Comparison of ENCODE assay signal across 9 cellular contexts in the genomic region with DNA sequence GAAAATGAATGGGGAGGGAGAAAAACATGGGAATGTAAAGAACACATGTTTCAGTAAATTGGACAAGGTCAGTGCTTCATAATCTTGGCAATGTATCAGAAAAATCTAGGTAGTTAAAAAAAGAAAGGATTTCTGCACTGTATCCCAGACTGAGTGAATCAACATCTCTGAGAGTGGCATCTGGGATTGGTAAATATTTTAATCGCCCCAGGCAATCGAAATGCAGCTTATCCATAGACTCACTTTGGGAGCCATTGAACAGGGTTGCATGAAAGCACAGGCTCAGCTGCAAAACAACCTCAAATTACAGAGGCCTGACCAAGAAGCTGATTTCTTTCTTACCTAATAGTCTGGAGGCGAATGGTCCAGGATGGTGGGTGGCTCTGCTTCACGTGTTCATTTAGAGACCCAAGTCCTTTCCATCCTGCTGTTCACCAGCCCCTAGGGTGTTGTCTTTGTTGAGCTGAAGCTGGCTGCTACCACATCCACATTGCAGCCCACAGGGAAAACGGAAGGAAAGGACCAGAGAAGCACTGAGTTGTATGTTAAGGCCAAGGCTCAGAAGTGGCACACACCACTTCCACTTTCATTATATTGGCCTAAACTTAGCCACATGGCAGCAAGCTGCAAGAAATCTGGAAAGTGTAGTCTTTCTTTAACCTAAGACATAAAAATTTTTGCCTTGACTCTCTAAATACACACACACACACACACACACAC.
A peak's percentile ranks its signal among the peaks of the same experiment; 100 is the strongest.
DNase-seq lines count a peak whose midpoint lies in the region; ATAC-seq and TF ChIP-seq lines count a peak whose summit lies in the region.
"Had no signal": no experiment of that assay in that cellular context is flagged by ENCODE, and none has a peak within 500 bp of the region (broad histone marks: within the 10 kb centered on the region; RNA-seq: fewer than 3 reads in every experiment).

No MANE protein-coding gene starts in this region.

- peaks cover 8% of the 10 kb centered on the region for H3K27me3 Mint-ChIP-seq in nephron (ENCODE audit: low read depth)

- peaks cover 40% of the 10 kb centered on the region for H3K4me1 Mint-ChIP-seq in nephron

- H3K36me3 Mint-ChIP-seq in nephron (ENCODE audit: low read depth) = no peaks in the 10 kb centered on the region

- TF ChIP-seq CTCF in nephron (IDR thresholded peaks at IDR 0.05; ENCODE audit: unreplicated experiment in 3 of 3) = no peak

- peak; percentile 59 for ATAC-seq in GM18873 (IDR thresholded peaks at IDR 0.05; ENCODE audit: low FRiP score, unreplicated experiment)
- peak; percentile 60 for ATAC-seq in HG02610 (IDR thresholded peaks at IDR 0.05; ENCODE audit: unreplicated experiment)

- no peaks in the 10 kb centered on the region for H3K9me3 Mint-ChIP-seq in nephron

- peak overlapping the region; percentile 19 to 59 (median 46) for H3K27ac Mint-ChIP-seq in nephron

- DNase-seq in NCI-H146 treated with DMSO at 0.1 percent for 48 hours (lab: John Stamatoyannopoulos, UW; ENCODE audit: unreplicated experiment) (peak; percentile 38), NCI-H446 (lab: John Stamatoyannopoulos, UW) (no peak), putamen (ENCODE audit: low spot score) (no peak), GOT3 (lab: John Stamatoyannopoulos, UW) (no peak)
- DNase-seq in NK-92 treated with Interleukin-12 subunit alpha and Interleukin-12 subunit beta, amount 100 ng/mL, for 24 hours (lab: John Stamatoyannopoulos, UW) = no peak
- DNase-seq: kidney had no signal

- H3K4me3 Mint-ChIP-seq in nephron = no peak overlapping the region
